Comparison of ENCODE assay signal across 10 cellular contexts in the genomic region with DNA sequence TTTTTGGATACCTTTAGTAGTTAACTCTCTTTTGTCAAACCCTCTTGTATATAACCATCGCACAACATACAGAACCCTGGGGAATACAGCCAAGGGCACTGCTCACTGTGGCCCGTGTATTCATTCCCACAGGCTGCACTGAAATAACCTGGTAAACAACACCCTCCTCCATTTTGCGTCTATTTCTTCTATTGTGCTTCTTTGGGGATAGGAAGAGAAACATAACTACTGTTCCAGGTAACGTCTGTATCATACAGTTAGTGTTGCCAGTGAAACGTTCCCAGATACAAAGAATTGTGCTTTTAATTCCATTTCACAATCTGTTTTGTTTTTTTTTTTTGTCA. TPM values are rescaled to one million over a fixed set of nuclear protein-coding genes. Genes with fewer than 3 reads are reported as not detected.
DNase-seq lines count a peak whose midpoint lies in the region; ATAC-seq, FAIRE-seq and TF ChIP-seq lines count a peak whose summit lies in the region.
"Had no signal": no experiment of that assay in that cellular context is flagged by ENCODE, and none has a peak within 500 bp of the region (broad histone marks: within the 10 kb centered on the region; RNA-seq: fewer than 3 reads in every experiment).

No MANE protein-coding gene starts in this region.

- TF ChIP-seq CTCF in VCaP (conservative IDR thresholded peaks at IDR 0.05) = no peak
- no peak for TF ChIP-seq CTCF in esophagus squamous epithelium (IDR thresholded peaks at IDR 0.05)
- no peak for TF ChIP-seq CTCF in gastrocnemius medialis (IDR thresholded peaks at IDR 0.05 in 4 of 5, conservative IDR thresholded peaks at IDR 0.05 in 1 of 5)

- H3K27me3 ChIP-seq in esophagus squamous epithelium (no peaks in the 10 kb centered on the region), gastrocnemius medialis (no peaks in the 10 kb centered on the region)

- DNase-seq in GM18507 (ENCODE audit: extremely low spot score, insufficient read length, low read depth) = no peak
- DNase-seq in esophagus squamous epithelium (lab: John Stamatoyannopoulos, UW) = no peak
- no peak for DNase-seq in gastrocnemius medialis
- DNase-seq in DMS 273 (lab: John Stamatoyannopoulos, UW; ENCODE audit: unreplicated experiment) = no peak
- DNase-seq in DMS114 treated with DMSO at 0.1 percent for 48 hours (lab: John Stamatoyannopoulos, UW; ENCODE audit: unreplicated experiment) = no peak
- no peak for DNase-seq in glomerular visceral epithelial cell (ENCODE audit: extremely low spot score)
- no peak for DNase-seq in H54 (ENCODE audit: insufficient read length, low spot score)
- DNase-seq: naive B cell had no signal

- H3K9me3 ChIP-seq in esophagus squamous epithelium (no peaks in the 10 kb centered on the region), gastrocnemius medialis (no peaks in the 10 kb centered on the region)

- TF ChIP-seq POLR2A in esophagus squamous epithelium (IDR thresholded peaks at IDR 0.05) (no peak), gastrocnemius medialis (IDR thresholded peaks at IDR 0.05) (no peak), H54 (IDR thresholded peaks at IDR 0.05; ENCODE audit: low read depth, low read length) (no peak)

- WGBS in esophagus squamous epithelium, 2 donors = 39 to 42% methylated on average over 5 of the region's 5 CpGs

- H3K4me3 ChIP-seq in esophagus squamous epithelium (no peak overlapping the region), gastrocnemius medialis (no peak overlapping the region)

- peak; percentile 29 for FAIRE-seq in GM18507 (lab: Jason Lieb, UNC)
- no peak for FAIRE-seq in H54 (lab: Jason Lieb, UNC)
- FAIRE-seq: G401.6 had no signal

- H3K27ac ChIP-seq in VCaP (peak overlapping the region; percentile 54), esophagus squamous epithelium (peak overlapping the region; percentile 59 to 83 (median 64)), gastrocnemius medialis (peak overlapping the region; percentile 41 to 63 (median 52))

- no peak for ATAC-seq in gastrocnemius medialis

- in situ Hi-C loops in gastrocnemius medialis (cut with MboI; ENCODE audit: low sequenced_read_pairs in 4 of 4) = no loop called here

- intact Hi-C loops in esophagus squamous epithelium (cut with DNase I) = no loop called here
- intact Hi-C loops in gastrocnemius medialis (cut with DNase I; ENCODE audit: low total_unique reads) = no loop called here

- H3K4me1 ChIP-seq in esophagus squamous epithelium (peaks cover 8 to 35% (median 11%) of the 10 kb centered on the region in 3 donors), gastrocnemius medialis (peaks cover 47 to 54% of the 10 kb centered on the region in 2 donors)

- H3K36me3 ChIP-seq in esophagus squamous epithelium = peaks cover 0 to 60% (median 7%) of the 10 kb centered on the region in 3 donors
- peaks cover 0 to 10% of the 10 kb centered on the region in 2 donors for H3K36me3 ChIP-seq in gastrocnemius medialis

RNA-seq across cellular contexts. Expression of a gene that starts 9.6 kb away (rescaled TPM):
- total RNA-seq in esophagus squamous epithelium = 10 to 100 TPM in 1 of 4 donors, 1 to 10 TPM in 3; 3.2 to 10.8 (median 5.9) TPM
- 10 to 100 TPM in 1 of 4 donors, 1 to 10 TPM in 3; 3.0 to 22.8 (median 8.0) TPM for total RNA-seq in gastrocnemius medialis

RNA-seq across cellular contexts. Expression of a gene that starts 39.5 kb away (rescaled TPM):
- total RNA-seq in esophagus squamous epithelium (10 to 100 TPM; 67.6 to 92.9 (median 72.8) TPM), gastrocnemius medialis (10 to 100 TPM; 19.0 to 29.3 (median 20.5) TPM)

RNA-seq across cellular contexts. Expression of a gene that starts 42.5 kb away (rescaled TPM):
- total RNA-seq in esophagus squamous epithelium (10 to 100 TPM; 14.1 to 31.9 (median 21.0) TPM), gastrocnemius medialis (10 to 100 TPM; 23.4 to 32.1 (median 23.6) TPM)
